Comparison of ENCODE assay signal across 9 cellular contexts in genomic region chr4:146945556-146946374, GRCh38. TPM values are rescaled to one million over a fixed set of nuclear protein-coding genes. Genes with fewer than 3 reads are reported as not detected.
DNase-seq lines count a peak whose midpoint lies in the region; ATAC-seq and TF ChIP-seq lines count a peak whose summit lies in the region.
"Had no signal": no experiment of that assay in that cellular context is flagged by ENCODE, and none has a peak within 500 bp of the region (broad histone marks: within the 10 kb centered on the region; RNA-seq: fewer than 3 reads in every experiment).

TSS of gene TTC29 (minus strand) at chr4:146945864. CDS start at chr4:146939895, 5,969 bp downstream.

- H3K9me3 Mint-ChIP-seq in CD4-positive, alpha-beta memory T cell = no peaks in the 10 kb centered on the region

- no peaks in the 10 kb centered on the region for H3K36me3 ChIP-seq in CD4-positive, alpha-beta memory T cell (ENCODE audit: insufficient read depth, low read length)

- peak within 1 kb of the TSS; percentile 4 to 54 for H3K4me3 ChIP-seq in CD4-positive, alpha-beta memory T cell (ENCODE audit: low read length in 2 of 2)
- peak within 1 kb of the TSS; percentile 47 for H3K4me3 ChIP-seq in epithelial cell of esophagus (ENCODE audit: low read length)

- H3K4me3 Mint-ChIP-seq in CD4-positive, alpha-beta memory T cell = peak within 1 kb of the TSS; percentile 78 to 90 (median 89)

- intact Hi-C loops in CD4-positive, alpha-beta memory T cell (cut with micrococcal nuclease) = loop anchor here (10.0 kb wide), 2 partner anchors 421 to 1331 kb away; partner anchors contain the start of genes MMAA and SLC10A7

- H3K27me3 Mint-ChIP-seq in CD4-positive, alpha-beta memory T cell = peaks cover 0 to 4% of the 10 kb centered on the region in 2 donors

- H3K27ac Mint-ChIP-seq in CD4-positive, alpha-beta memory T cell = peak within 1 kb of the TSS in 6 of 7 donors; percentile 16 to 73 (median 36)

- H3K27me3 ChIP-seq in CD4-positive, alpha-beta memory T cell (ENCODE audit: insufficient read depth, low read length) = no peaks in the 10 kb centered on the region

- POLR2A ChIA-PET in CD4-positive, alpha-beta memory T cell (lab: Charles Lee; ENCODE audit: partially characterized antibody) = no interaction called here

- DNase-seq in CD4-positive, alpha-beta memory T cell = peak; percentile 78 to 86 (median 81)
- DNase-seq in NOMO-1 treated with dmso at 0.1 percent for 144 hours (lab: John Stamatoyannopoulos, UW; ENCODE audit: unreplicated experiment) (peak; percentile 84), activated T-cell treated with anti-CD3 and anti-CD28 coated beads for 1 hour (ENCODE audit: low read depth) (peak; percentile 70), epithelial cell of esophagus (ENCODE audit: low read depth) (peak; percentile 87), middle frontal gyrus (ENCODE audit: extremely low spot score, low spot score) (peak; percentile 72)
- DNase-seq in stimulated activated CD8-positive, alpha-beta memory T cell treated with anti-CD3 and anti-CD28 coated beads, Interleukin-15, amount 100 ng/mL, for 4 hours (ENCODE audit: low read depth in 2 of 2) = peak; percentile 61 to 63

- no peaks in the 10 kb centered on the region for H3K36me3 Mint-ChIP-seq in CD4-positive, alpha-beta memory T cell

- peaks cover 19 to 36% (median 28%) of the 10 kb centered on the region in 4 donors for H3K4me1 Mint-ChIP-seq in CD4-positive, alpha-beta memory T cell

- H3K4me1 ChIP-seq in CD4-positive, alpha-beta memory T cell (ENCODE audit: insufficient read depth, low read length) = peaks cover 18% of the 10 kb centered on the region

- peak; percentile 100 for ATAC-seq in GM19463 (IDR thresholded peaks at IDR 0.05; ENCODE audit: unreplicated experiment)
- peak; percentile 94 for ATAC-seq in HG03575 (IDR thresholded peaks at IDR 0.05; ENCODE audit: extremely low read depth, insufficient number of reproducible peaks, low FRiP score, unreplicated experiment)

- H3K9me3 ChIP-seq in CD4-positive, alpha-beta memory T cell (ENCODE audit: control insufficient read depth in 1 of 2, low read length in 2 of 2) = no peaks in the 10 kb centered on the region

- H3K27ac ChIP-seq in CD4-positive, alpha-beta memory T cell (ENCODE audit: low read depth, low read length) = no peak within 1 kb of the TSS
- H3K27ac ChIP-seq: VCaP had no signal

- TF ChIP-seq CTCF in epithelial cell of esophagus (IDR thresholded peaks at IDR 0.05; ENCODE audit: insufficient read depth, low read depth, low read length, missing control alignments) = no peak

- CTCF ChIA-PET in CD4-positive, alpha-beta memory T cell (lab: Charles Lee; ENCODE audit: partially characterized antibody) = interaction anchor here (1.0 kb wide), 1 partner anchor 8 kb away, joined by 3 read pairs; no protein-coding TSS in a partner anchor

RNA-seq across cellular contexts. Expression of gene TTC29, which starts in this region (rescaled TPM):
- total RNA-seq in CD4-positive, alpha-beta memory T cell = not detected
- not detected for polyA plus RNA-seq in CD4-positive, alpha-beta memory T cell

Comparison
In these comparisons a context has a peak if more than half of its experiments do, and no peak if none do; other contexts are left out.
1. Peak in DNase-seq and H3K4me3 ChIP-seq in CD4-positive, alpha-beta memory T cell; RNA of the gene not detected or under 1 TPM.